Comparison of ENCODE assay signal across 11 cellular contexts in genomic region chr6:135145509-135145865, GRCh38. TPM values are rescaled to one million over a fixed set of nuclear protein-coding genes. Genes with fewer than 3 reads are reported as not detected.
A peak's percentile ranks its signal among the peaks of the same experiment; 100 is the strongest.
DNase-seq lines count a peak whose midpoint lies in the region; ATAC-seq, FAIRE-seq and TF ChIP-seq lines count a peak whose summit lies in the region.
"Had no signal": no experiment of that assay in that cellular context is flagged by ENCODE, and none has a peak within 500 bp of the region (broad histone marks: within the 10 kb centered on the region; RNA-seq: fewer than 3 reads in every experiment).

No MANE protein-coding gene starts in this region.

- H3K4me1 Mint-ChIP-seq in astrocyte (ENCODE audit: low read depth, unreplicated experiment) = peaks cover 5% of the 10 kb centered on the region

- H3K27ac Mint-ChIP-seq in astrocyte (ENCODE audit: unreplicated experiment) = no peak overlapping the region

- no peaks in the 10 kb centered on the region for H3K9me3 ChIP-seq in DOHH2 (ENCODE audit: control insufficient read depth, insufficient read depth, low read length)
- H3K9me3 ChIP-seq in astrocyte (ENCODE audit: insufficient read depth, low read depth, low read length) = no peaks in the 10 kb centered on the region
- H3K9me3 ChIP-seq in mucosa of descending colon = no peaks in the 10 kb centered on the region
- H3K9me3 ChIP-seq: vagina had no signal

- peaks cover 16% of the 10 kb centered on the region; the same call in 1 of the 2 replicates for H3F3A ChIP-seq in DOHH2 (ENCODE audit: control insufficient read depth, insufficient read depth)

- DNase-seq in NAMALWA (ENCODE audit: low spot score) = peak; percentile 51
- no peak for DNase-seq in astrocyte (ENCODE audit: low read depth)
- DNase-seq in mucosa of descending colon = no peak
- no peak for DNase-seq in AG20443 (ENCODE audit: low spot score)
- no peak for DNase-seq in NCI-H2196 treated with DMSO at 0.1 percent for 48 hours (lab: John Stamatoyannopoulos, UW; ENCODE audit: unreplicated experiment)
- DNase-seq: activated CD8-positive, alpha-beta memory T cell treated with anti-CD3 and anti-CD28 coated beads, Interleukin-2, amount 50 U/mL, for 48 hours; NCI-H2081 treated with DMSO at 0.1 percent for 48 hours had no signal

- H3K36me3 ChIP-seq in DOHH2 (ENCODE audit: control insufficient read depth, low read length) = no peaks in the 10 kb centered on the region
- no peaks in the 10 kb centered on the region for H3K36me3 ChIP-seq in astrocyte (ENCODE audit: insufficient read depth, low read length)
- no peaks in the 10 kb centered on the region for H3K36me3 ChIP-seq in mucosa of descending colon (ENCODE audit: low read depth)
- H3K36me3 ChIP-seq: vagina had no signal

- FAIRE-seq in astrocyte (lab: Jason Lieb, UNC) = no peak

- H3K27me3 ChIP-seq in DOHH2 (ENCODE audit: control insufficient read depth, low read length) = no peaks in the 10 kb centered on the region
- peaks cover 3% of the 10 kb centered on the region for H3K27me3 ChIP-seq in astrocyte (ENCODE audit: insufficient read depth, low read length)
- H3K27me3 ChIP-seq: vagina had no signal

- H4K20me1 ChIP-seq in DOHH2 (ENCODE audit: control insufficient read depth, insufficient read depth, low read depth, low read length) (no peaks in the 10 kb centered on the region), astrocyte (ENCODE audit: insufficient read depth, low read length) (no peaks in the 10 kb centered on the region)

- H3K27ac ChIP-seq in DOHH2 (ENCODE audit: low read depth, low read length) (no peak overlapping the region), astrocyte (ENCODE audit: low read depth, low read length) (peak overlapping the region; percentile 6)
- H3K27ac ChIP-seq: vagina had no signal

- peaks cover 16% of the 10 kb centered on the region for H3K27me3 Mint-ChIP-seq in astrocyte (ENCODE audit: low read depth, unreplicated experiment)

- H3K4me3 ChIP-seq in DOHH2 (ENCODE audit: low read length) (no peak overlapping the region), astrocyte (ENCODE audit: insufficient read depth, low read depth, low read length) (no peak overlapping the region), mucosa of descending colon (no peak overlapping the region)
- H3K4me3 ChIP-seq: vagina had no signal

- no peaks in the 10 kb centered on the region for H3K9me2 ChIP-seq in DOHH2 (replicated peaks; ENCODE audit: control insufficient read depth, low read length)

- H3K9me3 Mint-ChIP-seq in astrocyte (ENCODE audit: unreplicated experiment) = no peaks in the 10 kb centered on the region

- TF ChIP-seq CTCF in DOHH2 (IDR thresholded peaks at IDR 0.05; ENCODE audit: low read depth, low read length, poor library complexity, severe bottlenecking) = no peak
- TF ChIP-seq CTCF in astrocyte (IDR thresholded peaks at IDR 0.05; ENCODE audit: insufficient read depth, low read depth, low read length) = no peak
- TF ChIP-seq CTCF in mucosa of descending colon (IDR thresholded peaks at IDR 0.05) = no peak

- no peaks in the 10 kb centered on the region for H3K36me3 Mint-ChIP-seq in astrocyte (ENCODE audit: low read depth, unreplicated experiment)

- H3K4me1 ChIP-seq in DOHH2 (ENCODE audit: control insufficient read depth, low read length) (peaks cover 65% of the 10 kb centered on the region), astrocyte (ENCODE audit: insufficient read depth, low read length) (peaks cover 7% of the 10 kb centered on the region), mucosa of descending colon (ENCODE audit: low read depth) (no peaks in the 10 kb centered on the region)

- peak; percentile 59 for ATAC-seq in mucosa of descending colon
- no peak for ATAC-seq in GM21381 (IDR thresholded peaks at IDR 0.05; ENCODE audit: unreplicated experiment)
- ATAC-seq in GM21528 (IDR thresholded peaks at IDR 0.05; ENCODE audit: low FRiP score, unreplicated experiment) = no peak

- H2AFZ ChIP-seq in astrocyte (ENCODE audit: low read depth, low read length) = no peak overlapping the region

- intact Hi-C loops in mucosa of descending colon (cut with DNase I, micrococcal nuclease) = no loop called here

- H3K4me3 Mint-ChIP-seq in astrocyte (ENCODE audit: unreplicated experiment) = no peak overlapping the region

- H3K79me2 ChIP-seq in DOHH2 (ENCODE audit: control insufficient read depth, low read length) = no peaks in the 10 kb centered on the region
- no peaks in the 10 kb centered on the region for H3K79me2 ChIP-seq in astrocyte (ENCODE audit: insufficient read depth, low read length)

- H3K4me2 ChIP-seq in DOHH2 (ENCODE audit: low read length) (0 out of 2 replicates have a peak overlapping the region, but pooled peaks have one; percentile 51), astrocyte (ENCODE audit: low read length) (peak overlapping the region; percentile 6)

- H3K9ac ChIP-seq in astrocyte (ENCODE audit: low read length) = no peak overlapping the region

RNA-seq across cellular contexts. Expression of gene MYB, which starts 35.6 kb away (rescaled TPM):
- total RNA-seq in astrocyte = 0.12 TPM in 1 of 2 replicates, not detected in the other
- 10 to 100 TPM; 26.5 to 82.8 (median 56.3) TPM for total RNA-seq in mucosa of descending colon

Comparison
In these comparisons a context has a peak if more than half of its experiments do, and no peak if none do; other contexts are left out.
1. RNA of gene MYB, which starts 35.6 kb away (total RNA-seq): 26.5 to 82.8 TPM in mucosa of descending colon; 0.12 TPM in astrocyte; every median in the first group is over 10 times any median in the second.